8 cellular contexts compared by ENCODE assay signal in the genomic region with DNA sequence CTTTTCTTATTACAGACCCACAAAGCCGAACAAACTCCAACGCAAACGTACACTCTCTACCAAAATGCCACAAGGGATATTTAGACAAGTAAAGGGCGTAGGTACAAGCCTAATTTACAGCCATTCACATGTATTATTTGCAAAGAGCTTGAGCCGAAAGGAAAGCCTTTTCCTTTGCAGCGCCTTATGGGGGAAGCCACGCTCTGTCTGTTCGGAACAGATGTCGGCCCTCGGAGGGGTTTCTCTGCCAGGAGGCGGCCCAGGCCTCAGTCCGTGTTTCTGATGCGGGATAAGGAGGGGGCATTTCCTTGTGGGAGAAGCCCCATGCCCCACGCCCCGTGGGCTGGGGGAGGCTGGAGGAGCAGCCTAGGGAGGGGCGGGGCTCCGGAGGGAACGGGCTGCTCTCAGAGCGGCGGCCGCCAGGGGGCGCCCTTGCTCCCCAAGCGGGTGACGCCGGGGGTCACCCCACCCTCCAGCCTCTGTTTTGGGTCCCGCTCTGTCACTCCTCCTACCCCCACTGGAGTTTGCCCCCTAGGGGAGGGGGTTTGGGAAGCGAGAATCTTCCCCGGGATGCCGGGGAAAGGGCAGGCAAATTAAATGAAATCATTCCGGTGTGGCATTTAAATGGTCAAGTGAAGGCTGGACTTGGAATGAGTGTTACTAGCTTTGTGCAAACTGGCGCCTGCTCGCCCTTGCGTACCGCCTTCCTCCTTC. TPM values are rescaled to one million over a fixed set of nuclear protein-coding genes. Genes with fewer than 3 reads are reported as not detected.
DNase-seq lines count a peak whose midpoint lies in the region; ATAC-seq, FAIRE-seq and TF ChIP-seq lines count a peak whose summit lies in the region.

No MANE protein-coding gene starts in this region.

- BruUV-seq in HCT116 (replicated peaks; lab: Mats Ljungman, UMichigan): no TSS peak
- no TSS peak for BruUV-seq in HepG2 (replicated peaks; lab: Mats Ljungman, UMichigan)

- peak; percentile 38 for TF ChIP-seq RAD21 in HCT116 (IDR thresholded peaks at IDR 0.05; ENCODE audit: low read depth)
- peak; percentile 49; the same call in 1 of the 2 replicates for TF ChIP-seq RAD21 in HepG2 (CRISPR knock-in tag; IDR thresholded peaks at IDR 0.05)

- H3K9me3 ChIP-seq in HCT116 (ENCODE audit: control insufficient read depth in 1 of 2, insufficient read depth in 1 of 2, low read depth in 1 of 2, low read length in 2 of 2) (no peaks in the 10 kb centered on the region), HepG2 (ENCODE audit: low read length) (no peaks in the 10 kb centered on the region)

- H3K4me1 ChIP-seq in HCT116 (ENCODE audit: control insufficient read depth in 1 of 2, insufficient read depth in 2 of 2, low read length in 2 of 2): no peaks in the 10 kb centered on the region
- no peaks in the 10 kb centered on the region for H3K4me1 ChIP-seq in HepG2 (ENCODE audit: insufficient read depth, low read length)

- POLR2A ChIA-PET in HCT116 (lab: Charles Lee) (no interaction called here), HepG2 (lab: Yijun Ruan, JAX) (no interaction called here)
- POLR2A ChIA-PET in activated CD4-positive, alpha-beta T cell treated with anti-CD3 and anti-CD28 coated beads, Interleukin-2, amount 10 ng/mL, durations not matched to agents 7 days and 5 days (lab: Charles Lee): no interaction called here

- ATAC-seq in HCT116 (peak; percentile 97), HepG2 (peak; percentile 96)

- 22% methylated on average over 17 of the region's 34 CpGs for WGBS in HepG2 (ENCODE audit: low lambda C conversion rate)

- TF ChIP-seq CTCF in GM12864 (IDR thresholded peaks at IDR 0.05; ENCODE audit: low read depth, low read length, missing control alignments) (peak; percentile 92), HCT116 (IDR thresholded peaks at IDR 0.05 in 2 of 3, conservative IDR thresholded peaks at IDR 0.05 in 1 of 3; ENCODE audit: borderline replicate concordance in 1 of 3, insufficient read depth in 1 of 3, low read depth in 2 of 3, low read length in 2 of 3) (peak; percentile 21 to 95 (median 92); a peak in 5 of 6 replicates), coronary artery (IDR thresholded peaks at IDR 0.05) (peak; percentile 96), HepG2 (CRISPR knock-in tag; IDR thresholded peaks at IDR 0.05) (peak; percentile 74)

- in situ Hi-C loops in HepG2 (cut with HindIII; ENCODE audit: extremely low pct_ligation_motif_present, low pct_unique_long_range_greater_than_20kb): no loop called here

- H3K9ac ChIP-seq in HCT116 (ENCODE audit: low read length) (no peak overlapping the region), HepG2 (ENCODE audit: insufficient read depth, low read depth, low read length) (no peak overlapping the region)

- FAIRE-seq in HepG2 (lab: Jason Lieb, UNC): no peak

- H4K20me1 ChIP-seq in HCT116 (ENCODE audit: insufficient read depth) (no peaks in the 10 kb centered on the region), HepG2 (ENCODE audit: insufficient read depth, low read length) (no peaks in the 10 kb centered on the region)

- H3K27ac ChIP-seq in HCT116 (ENCODE audit: low read depth, low read length) (no peak overlapping the region), coronary artery (peak overlapping the region; percentile 63 to 89), HepG2 (ENCODE audit: extremely low read length, insufficient read depth, low read length) (no peak overlapping the region)

- peaks cover 15% of the 10 kb centered on the region for H3K4me1 Mint-ChIP-seq in activated CD4-positive, alpha-beta T cell treated with anti-CD3 and anti-CD28 coated beads, Interleukin-2, amount 10 ng/mL, durations not matched to agents 7 days and 5 days

- DNase-seq in GM12864 (ENCODE audit: low read depth) (no peak), HCT116 (ENCODE audit: low read depth, low spot score) (peak; percentile 6), NCI-H1105 (lab: John Stamatoyannopoulos, UW) (peak; percentile 3), coronary artery (ENCODE audit: low spot score) (peak; percentile 84), HepG2 (ENCODE audit: low spot score) (no peak), cortex of kidney (lab: John Stamatoyannopoulos, UW) (no peak)
- peak; percentile 64 for DNase-seq in activated CD4-positive, alpha-beta T cell treated with anti-CD3 and anti-CD28 coated beads, Interleukin-2, amount 10 ng/mL, durations not matched to agents 7 days and 5 days
- peak; percentile 68 to 78 for DNase-seq in stimulated activated CD4-positive, alpha-beta T cell treated with anti-CD3 and anti-CD28 coated beads, Interleukin-2, amount 100 ng/mL, for 24 hours

- CTCF ChIA-PET in HCT116 (lab: Charles Lee): interaction anchor here (0.5 to 2.1 kb wide), 10 partner anchors 8 to 103 kb away, joined by 3 to 6 read pairs (median 4); no protein-coding TSS in a partner anchor
- CTCF ChIA-PET in activated CD4-positive, alpha-beta T cell treated with anti-CD3 and anti-CD28 coated beads, Interleukin-2, amount 10 ng/mL, durations not matched to agents 7 days and 5 days (lab: Charles Lee): interaction anchor here (0.6 to 1.5 kb wide), 2 partner anchors 18 to 354 kb away, joined by 3 to 4 read pairs; no protein-coding TSS in a partner anchor
- CTCF ChIA-PET in HepG2 (lab: Yijun Ruan, JAX; ENCODE audit: low intra/inter-chr PET ratio, low total read pairs): no interaction called here

- H3K27me3 Mint-ChIP-seq in activated CD4-positive, alpha-beta T cell treated with anti-CD3 and anti-CD28 coated beads, Interleukin-2, amount 10 ng/mL, durations not matched to agents 7 days and 5 days: peaks cover 68% of the 10 kb centered on the region

- H3K79me2 ChIP-seq in HCT116 (ENCODE audit: insufficient read depth, low read length) (no peaks in the 10 kb centered on the region), HepG2 (ENCODE audit: insufficient read depth, low read length) (no peaks in the 10 kb centered on the region)

- RAD21 ChIA-PET in HCT116 (lab: Charles Lee; ENCODE audit: low non-redundant PET in 1 of 2, low total read pairs in 2 of 2, uncharacterized antibody in 2 of 2, unreplicated experiment in 2 of 2): interaction anchor here in 1 of 2 experiments (1.1 kb wide), 1 partner anchor 130 kb away, joined by 3 read pairs; no protein-coding TSS in a partner anchor

- no peaks in the 10 kb centered on the region for H3K9me2 ChIP-seq in HCT116 (ENCODE audit: insufficient read depth)

- peaks cover 94% of the 10 kb centered on the region for H3K27me3 ChIP-seq in HCT116 (ENCODE audit: insufficient read depth, low read length)
- H3K27me3 ChIP-seq in HepG2 (ENCODE audit: control insufficient read depth in 1 of 2, insufficient read depth in 2 of 2, low read length in 2 of 2): peaks cover 0 to 15% of the 10 kb centered on the region in 2 experiments; a peak in 2 of 5 replicates

- H3K36me3 ChIP-seq in HCT116 (ENCODE audit: control insufficient read depth in 1 of 2, insufficient read depth in 2 of 2, low read length in 2 of 2): no peaks in the 10 kb centered on the region
- H3K36me3 ChIP-seq in HepG2 (replicated peaks in 1 of 2; ENCODE audit: control insufficient read depth in 1 of 2, insufficient read depth in 2 of 2, low read length in 2 of 2): no peaks in the 10 kb centered on the region

- no peak overlapping the region for H3K27ac Mint-ChIP-seq in activated CD4-positive, alpha-beta T cell treated with anti-CD3 and anti-CD28 coated beads, Interleukin-2, amount 10 ng/mL, durations not matched to agents 7 days and 5 days

- no peaks in the 10 kb centered on the region for H3K36me3 Mint-ChIP-seq in activated CD4-positive, alpha-beta T cell treated with anti-CD3 and anti-CD28 coated beads, Interleukin-2, amount 10 ng/mL, durations not matched to agents 7 days and 5 days (ENCODE audit: low read depth)

- H3K4me3 Mint-ChIP-seq in activated CD4-positive, alpha-beta T cell treated with anti-CD3 and anti-CD28 coated beads, Interleukin-2, amount 10 ng/mL, durations not matched to agents 7 days and 5 days: peak overlapping the region; percentile 58

- intact Hi-C loops in HCT116 (cut with micrococcal nuclease): loop anchor here (10.0 kb wide), 2 partner anchors 701 to 881 kb away; no protein-coding TSS in a partner anchor
- intact Hi-C loops in HepG2 (cut with micrococcal nuclease; ENCODE audit: unreplicated experiment): no loop called here

- TF ChIP-seq POLR2A in HCT116 (IDR thresholded peaks at IDR 0.05; ENCODE audit: borderline replicate concordance, extremely low read depth, insufficient read depth, insufficient read length) (no peak), HepG2 (IDR thresholded peaks at IDR 0.05; ENCODE audit: insufficient read depth in 1 of 2, low read depth in 2 of 2, low read length in 2 of 2) (no peak)

- H3K9me3 Mint-ChIP-seq in activated CD4-positive, alpha-beta T cell treated with anti-CD3 and anti-CD28 coated beads, Interleukin-2, amount 10 ng/mL, durations not matched to agents 7 days and 5 days: no peaks in the 10 kb centered on the region

- no peak overlapping the region for H2AFZ ChIP-seq in HCT116 (ENCODE audit: low read depth, low read length, poor library complexity, severe bottlenecking)
- peak overlapping the region; percentile 54 for H2AFZ ChIP-seq in HepG2 (ENCODE audit: low read length)

- no peak for TF ChIP-seq EP300 in HepG2 (IDR thresholded peaks at IDR 0.05; ENCODE audit: low read depth in 2 of 2, low read length in 2 of 2)
- no peak for TF ChIP-seq EP300 in HepG2 (CRISPR knock-in tag; IDR thresholded peaks at IDR 0.05; ENCODE audit: borderline replicate concordance)

- H3K4me2 ChIP-seq in HCT116 (ENCODE audit: low read length): peak overlapping the region; percentile 46
- peak overlapping the region; percentile 50; the same call in 1 of the 2 replicates for H3K4me2 ChIP-seq in HepG2 (ENCODE audit: low read depth, low read length)

- H3K4me3 ChIP-seq in GM12864 (ENCODE audit: low read depth, low read length) (peak overlapping the region; percentile 61), HCT116 (replicated peaks in 1 of 2; ENCODE audit: low read depth in 1 of 2, low read length in 2 of 2) (no peak overlapping the region), coronary artery (peak overlapping the region; percentile 76), HepG2 (replicated peaks in 1 of 3; ENCODE audit: insufficient read depth in 1 of 3, low read depth in 2 of 3, low read length in 3 of 3) (peak overlapping the region in 1 of 3 experiments; percentile 42; a peak in 1 of 6 replicates)

RNA-seq across cellular contexts. Expression of a gene that starts 2.9 kb away (rescaled TPM):
- total RNA-seq in HCT116 (2021; ENCODE audit: unreplicated experiment) (not detected), HepG2 (2016; rRNA removed; fragmentation: Illumina TruSeq; extraction: Trizol) (not detected in 2 replicates)
- polyA plus RNA-seq in HCT116 (2012): not detected in 2 replicates
- total RNA-seq in activated CD4-positive, alpha-beta T cell treated with anti-CD3 and anti-CD28 coated beads, Interleukin-2, amount 10 ng/mL, durations not matched to agents 7 days and 5 days: not detected
- total RNA-seq in HepG2 (2016; cell fraction: cytosol; rRNA removed; fragmentation: Illumina TruSeq; extraction: Trizol; ENCODE audit: low read depth): not detected in 2 replicates
- total RNA-seq in HepG2 (2016; cell fraction: insoluble cytoplasmic fraction; rRNA removed; fragmentation: Illumina TruSeq; extraction: Trizol): not detected in 2 replicates
- not detected in 2 replicates for total RNA-seq in HepG2 (2016; cell fraction: membrane; rRNA removed; fragmentation: Illumina TruSeq; extraction: Trizol)
- not detected in 2 replicates for total RNA-seq in HepG2 (2016; cell fraction: nucleus; rRNA removed; fragmentation: Illumina TruSeq; extraction: Trizol)
- not detected in 2 replicates for polyA plus RNA-seq in HepG2 (2011; rRNA removed)
- polyA plus RNA-seq in HepG2 (2011; cell fraction: cytosol; rRNA removed): not detected in 2 replicates
- not detected in 2 replicates for polyA plus RNA-seq in HepG2 (2011; cell fraction: nucleus; rRNA removed)
- polyA plus RNA-seq in HepG2 (2012): not detected in 2 replicates
- polyA plus RNA-seq in HepG2 (2016; cell fraction: cytosol; fragmentation: Illumina TruSeq; extraction: Trizol; ENCODE audit: low read depth): not detected in 2 replicates
- polyA plus RNA-seq in HepG2 (2016; cell fraction: insoluble cytoplasmic fraction; fragmentation: Illumina TruSeq; extraction: Trizol; ENCODE audit: low read depth): not detected in 2 replicates
- polyA plus RNA-seq in HepG2 (2016; cell fraction: membrane; fragmentation: Illumina TruSeq; extraction: Trizol; ENCODE audit: low read depth): not detected in 2 replicates
- polyA plus RNA-seq in HepG2 (2016; cell fraction: nucleus; fragmentation: Illumina TruSeq; extraction: Trizol; ENCODE audit: insufficient read depth, low read depth): not detected in 2 replicates
- polyA minus RNA-seq in HepG2 (2011; rRNA and poly(A)+ RNA removed; ENCODE audit: low replicate concordance): not detected in 2 replicates
- polyA minus RNA-seq in HepG2 (2011; cell fraction: cytosol; rRNA and poly(A)+ RNA removed): not detected in 2 replicates
- not detected in 2 replicates for polyA minus RNA-seq in HepG2 (2011; cell fraction: nucleus; rRNA and poly(A)+ RNA removed)

Comparison
In these comparisons a context has a peak if more than half of its experiments do, and no peak if none do; other contexts are left out.
1. DNase-seq: peak in HCT116 (single experiment), NCI-H1105 (single experiment), activated CD4-positive, alpha-beta T cell treated with anti-CD3 and anti-CD28 coated beads, Interleukin-2, amount 10 ng/mL, durations not matched to agents 7 days and 5 days (single experiment), coronary artery (single experiment) and stimulated activated CD4-positive, alpha-beta T cell treated with anti-CD3 and anti-CD28 coated beads, Interleukin-2, amount 100 ng/mL, for 24 hours (2 of 2); none in GM12864 (single experiment), HepG2 (single experiment) and cortex of kidney (single experiment).
2. H3K4me3 ChIP-seq: peak in GM12864 (single experiment) and coronary artery (single experiment); none in HCT116 (0 of 2).
3. H3K27ac ChIP-seq: peak in coronary artery (2 of 2); none in HCT116 (single experiment) and HepG2 (single experiment).
4. Peak in every context shown above with its lines, with median percentiles within 50 percentile points of each other: CTCF ChIP-seq.